ENCODE assay signal across 8 cellular contexts in the genomic region with DNA sequence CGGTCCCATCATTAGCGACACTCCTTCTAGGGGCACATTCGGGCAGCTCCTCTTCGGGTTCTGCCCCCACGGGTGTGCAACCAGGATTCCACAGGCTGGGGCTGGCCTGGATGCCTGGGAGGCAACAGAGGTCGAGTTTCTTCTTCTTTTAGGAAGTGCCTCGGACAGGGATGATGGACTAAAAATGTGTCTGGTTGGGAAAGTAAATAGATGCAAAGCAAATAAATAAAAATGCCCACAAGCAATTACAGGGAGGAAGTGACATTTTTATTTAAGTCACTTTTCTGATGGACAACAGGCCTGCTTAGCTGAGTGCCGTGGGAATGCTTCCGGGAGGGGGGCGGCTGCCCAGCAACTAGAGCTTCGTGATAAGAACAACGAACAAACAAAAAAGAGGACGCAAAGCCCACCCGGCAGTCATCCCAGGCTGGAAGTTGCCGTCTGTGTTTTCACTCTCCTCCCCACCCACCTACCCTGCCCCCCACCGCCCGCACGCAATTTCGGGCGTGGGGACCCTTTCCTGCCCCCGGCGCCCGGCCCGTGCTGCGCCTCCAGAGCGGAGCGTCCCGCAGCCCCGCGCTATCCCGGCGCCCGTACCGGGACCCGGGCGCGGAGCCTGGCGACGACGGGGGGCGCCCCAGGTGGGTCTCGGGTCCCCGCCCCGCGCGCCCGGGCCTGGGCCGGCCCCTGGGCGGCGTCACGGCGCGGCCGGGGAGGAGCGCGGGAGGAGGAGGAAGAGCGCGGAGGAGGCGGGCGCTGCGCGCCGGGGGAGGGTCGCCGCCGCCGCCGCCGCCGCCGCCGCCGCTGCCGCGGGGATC. TPM values are rescaled to one million over a fixed set of nuclear protein-coding genes. Genes with fewer than 3 reads are reported as not detected.
DNase-seq lines count a peak whose midpoint lies in the region; ATAC-seq, FAIRE-seq and TF ChIP-seq lines count a peak whose summit lies in the region.

No MANE protein-coding gene starts in this region.

- TF ChIP-seq POLR2A in GM18505 (IDR thresholded peaks at IDR 0.05; ENCODE audit: borderline replicate concordance, extremely low read depth, insufficient read depth, insufficient read length) (peak; percentile 51), endothelial cell of umbilical vein (IDR thresholded peaks at IDR 0.05; ENCODE audit: low read depth, low read length) (peak; percentile 14)

- peaks cover 4% of the 10 kb centered on the region for H4K20me1 ChIP-seq in endothelial cell of umbilical vein (replicated peaks; ENCODE audit: control insufficient read depth, extremely low read depth, insufficient read depth, low read length)

- DNase-seq in NCI-H2227 (lab: John Stamatoyannopoulos, UW; ENCODE audit: unreplicated experiment) (peak; percentile 81), endothelial cell of umbilical vein (ENCODE audit: low read depth, low spot score) (peak; percentile 36), midbrain (lab: John Stamatoyannopoulos, UW) (peak; percentile 52)
- DNase-seq in activated CD8-positive, alpha-beta T cell treated with anti-CD3 and anti-CD28 coated beads, Interleukin-2, amount 10 ng/mL, durations not matched to agents 7 days and 5 days = peak; percentile 64

- no peaks in the 10 kb centered on the region for H3K9me3 ChIP-seq in endothelial cell of umbilical vein (replicated peaks; ENCODE audit: control insufficient read depth, insufficient read depth, low read length)
- no peaks in the 10 kb centered on the region for H3K9me3 ChIP-seq in subcutaneous abdominal adipose tissue (ENCODE audit: control insufficient read depth in 5 of 5, low read length in 5 of 5)

- FAIRE-seq in endothelial cell of umbilical vein (lab: Jason Lieb, UNC) = peak; percentile 21

- peaks cover 44% of the 10 kb centered on the region for H3K36me3 Mint-ChIP-seq in activated CD8-positive, alpha-beta T cell treated with anti-CD3 and anti-CD28 coated beads, Interleukin-2, amount 10 ng/mL, durations not matched to agents 7 days and 5 days (ENCODE audit: low read depth)

- CTCF ChIA-PET in activated CD8-positive, alpha-beta T cell treated with anti-CD3 and anti-CD28 coated beads, Interleukin-2, amount 10 ng/mL, durations not matched to agents 7 days and 5 days (lab: Charles Lee) = interaction anchor here (0.9 to 2.3 kb wide), 3 partner anchors 53 to 353 kb away, joined by 4 to 7 read pairs (median 5); no protein-coding TSS in a partner anchor
- CTCF ChIA-PET in endothelial cell of umbilical vein (lab: Charles Lee) = interaction anchor here (1.0 to 1.3 kb wide), 2 partner anchors 197 to 399 kb away, joined by 3 read pairs; no protein-coding TSS in a partner anchor

- H2AFZ ChIP-seq in ACC112 (ENCODE audit: low read length, unreplicated experiment) = peak overlapping the region; percentile 39
- H2AFZ ChIP-seq in endothelial cell of umbilical vein (ENCODE audit: low read depth, low read length) = peak overlapping the region; percentile 67

- no peaks in the 10 kb centered on the region for H3K9me1 ChIP-seq in endothelial cell of umbilical vein (replicated peaks; ENCODE audit: control insufficient read depth, extremely low read depth, insufficient read depth, low read length)

- H3K27ac ChIP-seq in ACC112 (ENCODE audit: low read depth, low read length) (no peak overlapping the region), endothelial cell of umbilical vein (ENCODE audit: insufficient read depth, low read depth, low read length) (no peak overlapping the region), subcutaneous abdominal adipose tissue (ENCODE audit: low read depth, low read length) (peak overlapping the region; percentile 21)

- TF ChIP-seq CTCF in endothelial cell of umbilical vein (IDR thresholded peaks at IDR 0.05; ENCODE audit: extremely low read depth in 1 of 2, insufficient read depth in 1 of 2, low read depth in 1 of 2, low read length in 2 of 2) = no peak

- H3K27me3 ChIP-seq in ACC112 (ENCODE audit: insufficient read depth, low read length) (peaks cover 21% of the 10 kb centered on the region), endothelial cell of umbilical vein (ENCODE audit: control insufficient read depth in 2 of 2, insufficient read depth in 2 of 2, low read length in 2 of 2) (peaks cover 18 to 29% of the 10 kb centered on the region in 2 experiments), subcutaneous abdominal adipose tissue (ENCODE audit: control insufficient read depth in 5 of 5, insufficient read depth in 4 of 5, low read length in 5 of 5) (no peaks in the 10 kb centered on the region)

- no peaks in the 10 kb centered on the region for H3K36me3 ChIP-seq in ACC112 (ENCODE audit: insufficient read depth, low read length)
- no peaks in the 10 kb centered on the region for H3K36me3 ChIP-seq in endothelial cell of umbilical vein (ENCODE audit: control insufficient read depth in 2 of 2, extremely low read depth in 1 of 2, insufficient read depth in 2 of 2, low read length in 2 of 2)
- H3K36me3 ChIP-seq in subcutaneous abdominal adipose tissue (ENCODE audit: control insufficient read depth in 5 of 5, insufficient read depth in 5 of 5, low read length in 5 of 5) = no peaks in the 10 kb centered on the region

- H3K4me2 ChIP-seq in endothelial cell of umbilical vein (ENCODE audit: insufficient read depth, low read length) = peak overlapping the region; percentile 9

- H3K4me1 ChIP-seq in ACC112 (ENCODE audit: control insufficient read depth, insufficient read depth, low read length, unreplicated experiment) = peaks cover 15% of the 10 kb centered on the region
- H3K4me1 ChIP-seq in endothelial cell of umbilical vein (ENCODE audit: control insufficient read depth, extremely low read depth, insufficient read depth, low read length) = peaks cover 30% of the 10 kb centered on the region
- H3K4me1 ChIP-seq in subcutaneous abdominal adipose tissue (ENCODE audit: control insufficient read depth in 5 of 5, insufficient read depth in 5 of 5, low read length in 5 of 5) = peaks cover 2 to 47% (median 37%) of the 10 kb centered on the region in 5 donors

- H3K4me3 Mint-ChIP-seq in activated CD8-positive, alpha-beta T cell treated with anti-CD3 and anti-CD28 coated beads, Interleukin-2, amount 10 ng/mL, durations not matched to agents 7 days and 5 days = peak overlapping the region; percentile 75

- peaks cover 66% of the 10 kb centered on the region for H3K4me1 Mint-ChIP-seq in activated CD8-positive, alpha-beta T cell treated with anti-CD3 and anti-CD28 coated beads, Interleukin-2, amount 10 ng/mL, durations not matched to agents 7 days and 5 days (ENCODE audit: low read depth)

- dilution Hi-C loops in endothelial cell of umbilical vein (cut with MboI; ENCODE audit: extremely low pct_ligation_motif_present, low sequenced_read_pairs) = no loop called here

- H3K4me3 ChIP-seq in ACC112 (ENCODE audit: low read depth, low read length) (peak overlapping the region; percentile 76), endothelial cell of umbilical vein (replicated peaks in 1 of 3; ENCODE audit: insufficient read depth in 1 of 3, low read depth in 1 of 3, low read length in 3 of 3) (peak overlapping the region; percentile 2 to 67 (median 12)), subcutaneous abdominal adipose tissue (ENCODE audit: low read depth in 1 of 5, low read length in 5 of 5) (peak overlapping the region; percentile 61 to 76 (median 66))

- no peak overlapping the region for H3K9ac ChIP-seq in endothelial cell of umbilical vein (replicated peaks; ENCODE audit: extremely low read depth, insufficient read depth, low read length)
- H3K9ac ChIP-seq in subcutaneous abdominal adipose tissue (ENCODE audit: low read length in 5 of 5) = peak overlapping the region in 4 of 5 donors; percentile 25 to 40 (median 39)

- peak overlapping the region; percentile 87 for H3K27ac Mint-ChIP-seq in activated CD8-positive, alpha-beta T cell treated with anti-CD3 and anti-CD28 coated beads, Interleukin-2, amount 10 ng/mL, durations not matched to agents 7 days and 5 days

- peaks cover 25% of the 10 kb centered on the region for H3K79me2 ChIP-seq in ACC112 (ENCODE audit: control insufficient read depth, insufficient read depth, low read length, unreplicated experiment)
- H3K79me2 ChIP-seq in endothelial cell of umbilical vein (ENCODE audit: control insufficient read depth, insufficient read depth, low read length) = peaks cover 40% of the 10 kb centered on the region

- no TSS peak for BruUV-seq in endothelial cell of umbilical vein (replicated peaks; lab: Mats Ljungman, UMichigan)

- ATAC-seq in GM18505 (IDR thresholded peaks at IDR 0.05; ENCODE audit: unreplicated experiment) = peak; percentile 77
- ATAC-seq in HG02885 (IDR thresholded peaks at IDR 0.05; ENCODE audit: poor library complexity, unreplicated experiment) = peak; percentile 83
- peak; percentile 81 for ATAC-seq in activated CD8-positive, alpha-beta T cell treated with anti-CD3 and anti-CD28 coated beads, Interleukin-2, amount 10 ng/mL, durations not matched to agents 7 days and 5 days

- POLR2A ChIA-PET in activated CD8-positive, alpha-beta T cell treated with anti-CD3 and anti-CD28 coated beads, Interleukin-2, amount 10 ng/mL, durations not matched to agents 7 days and 5 days (lab: Charles Lee) = interaction anchor here (0.7 to 1.5 kb wide), 6 partner anchors 9 to 167 kb away, joined by 3 to 6 read pairs (median 3); no protein-coding TSS in a partner anchor
- POLR2A ChIA-PET in endothelial cell of umbilical vein (lab: Charles Lee) = no interaction called here

- no peaks in the 10 kb centered on the region for H3K27me3 Mint-ChIP-seq in activated CD8-positive, alpha-beta T cell treated with anti-CD3 and anti-CD28 coated beads, Interleukin-2, amount 10 ng/mL, durations not matched to agents 7 days and 5 days (ENCODE audit: low read depth)

- H3K9me3 Mint-ChIP-seq in activated CD8-positive, alpha-beta T cell treated with anti-CD3 and anti-CD28 coated beads, Interleukin-2, amount 10 ng/mL, durations not matched to agents 7 days and 5 days (ENCODE audit: insufficient read depth) = no peaks in the 10 kb centered on the region

- intact Hi-C loops in endothelial cell of umbilical vein (cut with micrococcal nuclease) = loop anchor here (10.0 kb wide), 3 partner anchors 141 to 399 kb away; no protein-coding TSS in a partner anchor

TF ChIP-seq in endothelial cell of umbilical vein, 7 proteins besides CTCF, POLR2A, EP300 and RAD21:
- TF ChIP-seq POLR2AphosphoS5 (IDR thresholded peaks at IDR 0.05; ENCODE audit: insufficient read depth, low read depth, low read length) = peak; percentile 25
- TF ChIP-seq MYC (IDR thresholded peaks at IDR 0.05; ENCODE audit: low read depth, low read length) = no peak

RNA-seq across cellular contexts. Expression of gene NCK2, which starts 0.4 kb away (rescaled TPM):
- total RNA-seq in activated CD8-positive, alpha-beta T cell treated with anti-CD3 and anti-CD28 coated beads, Interleukin-2, amount 10 ng/mL, durations not matched to agents 7 days and 5 days = 10 to 100 TPM; 60.7 to 61.3 TPM
- 38.4 and 39.1 TPM in 2 replicates for total RNA-seq in endothelial cell of umbilical vein
- 18.9 and 23.8 TPM in 2 replicates for polyA plus RNA-seq in endothelial cell of umbilical vein
- polyA plus RNA-seq in endothelial cell of umbilical vein (2011; cell fraction: cytosol; rRNA removed) = 26.7 and 35.5 TPM in 2 replicates
- 10.0 and 13.5 TPM in 2 replicates for polyA plus RNA-seq in endothelial cell of umbilical vein (2011; cell fraction: nucleus; rRNA removed)
- polyA plus RNA-seq in endothelial cell of umbilical vein (2012) = 33.3 and 43.6 TPM in 2 replicates
- polyA minus RNA-seq in endothelial cell of umbilical vein = 16.9 and 21.8 TPM in 2 replicates
- polyA minus RNA-seq in endothelial cell of umbilical vein (2011; cell fraction: cytosol; rRNA and poly(A)+ RNA removed) = 2.9 TPM
- polyA minus RNA-seq in endothelial cell of umbilical vein (2011; cell fraction: nucleus; rRNA and poly(A)+ RNA removed) = 8.8 and 16.7 TPM in 2 replicates

Comparison
In these comparisons a context has a peak if more than half of its experiments do, and no peak if none do; other contexts are left out.
1. H3K4me3 ChIP-seq: peak in every context shown above with its lines; median percentile 76 in ACC112; 66 in subcutaneous abdominal adipose tissue; 12 in endothelial cell of umbilical vein.